ENCODE assay signal across 13 cellular contexts in genomic region chr19:30692517-30692870, GRCh38.
DNase-seq lines count a peak whose midpoint lies in the region; ATAC-seq and TF ChIP-seq lines count a peak whose summit lies in the region.
"Had no signal": no experiment of that assay in that cellular context is flagged by ENCODE, and none has a peak within 500 bp of the region (broad histone marks: within the 10 kb centered on the region; RNA-seq: fewer than 3 reads in every experiment).

No MANE protein-coding gene starts in this region.

- no peaks in the 10 kb centered on the region for H3F3A ChIP-seq in GM23338 (replicated peaks; ENCODE audit: low read depth)

- peaks cover 55% of the 10 kb centered on the region for H3K4me1 Mint-ChIP-seq in GM23338

- peaks cover 14% of the 10 kb centered on the region for H3K27me3 Mint-ChIP-seq in GM23338 (ENCODE audit: insufficient read depth, low read depth, poor library complexity)

- H3K9me3 Mint-ChIP-seq in GM23338 = no peaks in the 10 kb centered on the region
- H3K9me3 Mint-ChIP-seq: immature natural killer cell had no signal

- no peak for TF ChIP-seq POLR2A in suprapubic skin (IDR thresholded peaks at IDR 0.05)

- H3K4me1 ChIP-seq in GM23338 (ENCODE audit: insufficient read depth) = peaks cover 49% of the 10 kb centered on the region
- peaks cover 14% of the 10 kb centered on the region for H3K4me1 ChIP-seq in suprapubic skin

- H3K27me3 ChIP-seq in GM23338 (ENCODE audit: insufficient read depth) (no peaks in the 10 kb centered on the region), suprapubic skin (peaks cover 25% of the 10 kb centered on the region)
- H3K27me3 ChIP-seq: upper lobe of left lung had no signal

- H3K27ac ChIP-seq in GM23338 (ENCODE audit: low read depth) (no peak overlapping the region), cingulate gyrus (ENCODE audit: low read depth, low read length) (peak overlapping the region; percentile 47), suprapubic skin (peak overlapping the region; percentile 63)
- H3K27ac ChIP-seq: upper lobe of left lung had no signal

- no peak for TF ChIP-seq EP300 in suprapubic skin (IDR thresholded peaks at IDR 0.05)

- no peak overlapping the region for H3K4me3 Mint-ChIP-seq in GM23338

- no peak overlapping the region for H3K4me3 ChIP-seq in GM23338
- peak overlapping the region; percentile 40 for H3K4me3 ChIP-seq in suprapubic skin

- no peaks in the 10 kb centered on the region for H3K9me3 ChIP-seq in suprapubic skin
- H3K9me3 ChIP-seq: upper lobe of left lung had no signal

- H3K79me2 ChIP-seq in GM23338 (replicated peaks; ENCODE audit: insufficient read depth) = no peaks in the 10 kb centered on the region

- TF ChIP-seq CTCF in GM23338 (conservative IDR thresholded peaks at IDR 0.05; ENCODE audit: low read depth in 2 of 2) (no peak), suprapubic skin (IDR thresholded peaks at IDR 0.05) (no peak)

- H3K9me2 ChIP-seq in GM23338 (ENCODE audit: insufficient read depth) = no peaks in the 10 kb centered on the region

- H4K20me1 ChIP-seq in GM23338 (replicated peaks; ENCODE audit: insufficient read depth) = no peaks in the 10 kb centered on the region

- H3K27ac Mint-ChIP-seq in GM23338 = peak overlapping the region; percentile 61; the same call in 1 of the 2 replicates
- H3K27ac Mint-ChIP-seq: immature natural killer cell had no signal

- H3K36me3 ChIP-seq in GM23338 (ENCODE audit: insufficient read depth) (0 out of 2 replicates have a peak, but pooled peaks cover 2% of the 10 kb centered on the region), suprapubic skin (no peaks in the 10 kb centered on the region)
- H3K36me3 ChIP-seq: upper lobe of left lung had no signal

- WGBS in suprapubic skin = 9% methylated on average over 15 of the region's 15 CpGs

- ATAC-seq in GM23338 (no peak), GM21619 (IDR thresholded peaks at IDR 0.05; ENCODE audit: unreplicated experiment) (no peak), GM19463 (IDR thresholded peaks at IDR 0.05; ENCODE audit: unreplicated experiment) (no peak), HG02763 (IDR thresholded peaks at IDR 0.05; ENCODE audit: unreplicated experiment) (no peak)

- H3K36me3 Mint-ChIP-seq in GM23338 (ENCODE audit: low read depth) = no peaks in the 10 kb centered on the region
- H3K36me3 Mint-ChIP-seq: immature natural killer cell had no signal

- H3K4me2 ChIP-seq in GM23338 = peak overlapping the region; percentile 46; the same call in 1 of the 2 replicates

- peak overlapping the region; percentile 90; the same call in 1 of the 2 replicates for H2AFZ ChIP-seq in GM23338

- DNase-seq in GM23338 (ENCODE audit: low spot score) = no peak
- peak; percentile 27 for DNase-seq in myocyte (ENCODE audit: low read depth)
- DNase-seq in suprapubic skin (ENCODE audit: low spot score in 2 of 2) = peak in 1 of 2 donors; percentile 79
- DNase-seq in NAMALWA (ENCODE audit: low spot score) = no peak
- DNase-seq: activated T-cell treated with anti-CD3 and anti-CD28 coated beads, Interleukin-2, amount 50 U/mL, for 1 hour; immature natural killer cell; NCI-H226; stimulated activated CD4-positive, alpha-beta T cell treated with anti-CD3 and anti-CD28 coated beads, Interleukin-4, amount 100 ng/mL, for 4 hours had no signal

TF ChIP-seq in GM23338, 12 proteins besides CTCF, POLR2A, EP300 and RAD21 (continues in another document):
- TF ChIP-seq, protein P1, sequence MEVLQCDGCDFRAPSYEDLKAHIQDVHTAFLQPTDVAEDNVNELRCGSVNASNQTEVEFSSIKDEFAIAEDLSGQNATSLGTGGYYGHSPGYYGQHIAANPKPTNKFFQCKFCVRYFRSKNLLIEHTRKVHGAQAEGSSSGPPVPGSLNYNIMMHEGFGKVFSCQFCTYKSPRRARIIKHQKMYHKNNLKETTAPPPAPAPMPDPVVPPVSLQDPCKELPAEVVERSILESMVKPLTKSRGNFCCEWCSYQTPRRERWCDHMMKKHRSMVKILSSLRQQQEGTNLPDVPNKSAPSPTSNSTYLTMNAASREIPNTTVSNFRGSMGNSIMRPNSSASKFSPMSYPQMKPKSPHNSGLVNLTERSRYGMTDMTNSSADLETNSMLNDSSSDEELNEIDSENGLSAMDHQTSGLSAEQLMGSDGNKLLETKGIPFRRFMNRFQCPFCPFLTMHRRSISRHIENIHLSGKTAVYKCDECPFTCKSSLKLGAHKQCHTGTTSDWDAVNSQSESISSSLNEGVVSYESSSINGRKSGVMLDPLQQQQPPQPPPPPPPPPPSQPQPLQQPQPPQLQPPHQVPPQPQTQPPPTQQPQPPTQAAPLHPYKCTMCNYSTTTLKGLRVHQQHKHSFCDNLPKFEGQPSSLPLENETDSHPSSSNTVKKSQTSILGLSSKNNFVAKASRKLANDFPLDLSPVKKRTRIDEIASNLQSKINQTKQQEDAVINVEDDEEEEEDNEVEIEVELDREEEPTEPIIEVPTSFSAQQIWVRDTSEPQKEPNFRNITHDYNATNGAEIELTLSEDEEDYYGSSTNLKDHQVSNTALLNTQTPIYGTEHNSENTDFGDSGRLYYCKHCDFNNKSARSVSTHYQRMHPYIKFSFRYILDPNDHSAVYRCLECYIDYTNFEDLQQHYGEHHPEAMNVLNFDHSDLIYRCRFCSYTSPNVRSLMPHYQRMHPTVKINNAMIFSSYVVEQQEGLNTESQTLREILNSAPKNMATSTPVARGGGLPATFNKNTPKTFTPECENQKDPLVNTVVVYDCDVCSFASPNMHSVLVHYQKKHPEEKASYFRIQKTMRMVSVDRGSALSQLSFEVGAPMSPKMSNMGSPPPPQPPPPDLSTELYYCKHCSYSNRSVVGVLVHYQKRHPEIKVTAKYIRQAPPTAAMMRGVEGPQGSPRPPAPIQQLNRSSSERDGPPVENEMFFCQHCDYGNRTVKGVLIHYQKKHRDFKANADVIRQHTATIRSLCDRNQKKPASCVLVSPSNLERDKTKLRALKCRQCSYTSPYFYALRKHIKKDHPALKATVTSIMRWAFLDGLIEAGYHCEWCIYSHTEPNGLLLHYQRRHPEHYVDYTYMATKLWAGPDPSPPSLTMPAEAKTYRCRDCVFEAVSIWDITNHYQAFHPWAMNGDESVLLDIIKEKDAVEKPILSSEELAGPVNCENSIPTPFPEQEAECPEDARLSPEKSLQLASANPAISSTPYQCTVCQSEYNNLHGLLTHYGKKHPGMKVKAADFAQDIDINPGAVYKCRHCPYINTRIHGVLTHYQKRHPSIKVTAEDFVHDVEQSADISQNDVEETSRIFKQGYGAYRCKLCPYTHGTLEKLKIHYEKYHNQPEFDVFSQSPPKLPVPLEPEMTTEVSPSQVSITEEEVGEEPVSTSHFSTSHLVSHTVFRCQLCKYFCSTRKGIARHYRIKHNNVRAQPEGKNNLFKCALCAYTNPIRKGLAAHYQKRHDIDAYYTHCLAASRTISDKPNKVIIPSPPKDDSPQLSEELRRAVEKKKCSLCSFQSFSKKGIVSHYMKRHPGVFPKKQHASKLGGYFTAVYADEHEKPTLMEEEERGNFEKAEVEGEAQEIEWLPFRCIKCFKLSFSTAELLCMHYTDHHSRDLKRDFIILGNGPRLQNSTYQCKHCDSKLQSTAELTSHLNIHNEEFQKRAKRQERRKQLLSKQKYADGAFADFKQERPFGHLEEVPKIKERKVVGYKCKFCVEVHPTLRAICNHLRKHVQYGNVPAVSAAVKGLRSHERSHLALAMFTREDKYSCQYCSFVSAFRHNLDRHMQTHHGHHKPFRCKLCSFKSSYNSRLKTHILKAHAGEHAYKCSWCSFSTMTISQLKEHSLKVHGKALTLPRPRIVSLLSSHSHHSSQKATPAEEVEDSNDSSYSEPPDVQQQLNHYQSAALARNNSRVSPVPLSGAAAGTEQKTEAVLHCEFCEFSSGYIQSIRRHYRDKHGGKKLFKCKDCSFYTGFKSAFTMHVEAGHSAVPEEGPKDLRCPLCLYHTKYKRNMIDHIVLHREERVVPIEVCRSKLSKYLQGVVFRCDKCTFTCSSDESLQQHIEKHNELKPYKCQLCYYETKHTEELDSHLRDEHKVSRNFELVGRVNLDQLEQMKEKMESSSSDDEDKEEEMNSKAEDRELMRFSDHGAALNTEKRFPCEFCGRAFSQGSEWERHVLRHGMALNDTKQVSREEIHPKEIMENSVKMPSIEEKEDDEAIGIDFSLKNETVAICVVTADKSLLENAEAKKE (CRISPR knock-in tag; IDR thresholded peaks at IDR 0.05) = no peak
- TF ChIP-seq STAT1 (IDR thresholded peaks at IDR 0.05; ENCODE audit: unreplicated experiment) = no peak
- TF ChIP-seq NANOG (IDR thresholded peaks at IDR 0.05; ENCODE audit: borderline replicate concordance) = no peak
- TF ChIP-seq POLR2AphosphoS5 (IDR thresholded peaks at IDR 0.05; ENCODE audit: low read depth) = no peak
- no peak for TF ChIP-seq CREB1 (CRISPR knock-in tag; IDR thresholded peaks at IDR 0.05; ENCODE audit: low read depth)
- TF ChIP-seq ZNF331 (CRISPR knock-in tag; IDR thresholded peaks at IDR 0.05; ENCODE audit: low read depth) = no peak
- no peak for TF ChIP-seq EZH2 (IDR thresholded peaks at IDR 0.05; ENCODE audit: low read depth, unreplicated experiment)
- TF ChIP-seq EZH2phosphoT487 (IDR thresholded peaks at IDR 0.05; ENCODE audit: unreplicated experiment) = no peak
- TF ChIP-seq JUNB (IDR thresholded peaks at IDR 0.05; ENCODE audit: unreplicated experiment) = no peak
- TF ChIP-seq, protein P2, sequence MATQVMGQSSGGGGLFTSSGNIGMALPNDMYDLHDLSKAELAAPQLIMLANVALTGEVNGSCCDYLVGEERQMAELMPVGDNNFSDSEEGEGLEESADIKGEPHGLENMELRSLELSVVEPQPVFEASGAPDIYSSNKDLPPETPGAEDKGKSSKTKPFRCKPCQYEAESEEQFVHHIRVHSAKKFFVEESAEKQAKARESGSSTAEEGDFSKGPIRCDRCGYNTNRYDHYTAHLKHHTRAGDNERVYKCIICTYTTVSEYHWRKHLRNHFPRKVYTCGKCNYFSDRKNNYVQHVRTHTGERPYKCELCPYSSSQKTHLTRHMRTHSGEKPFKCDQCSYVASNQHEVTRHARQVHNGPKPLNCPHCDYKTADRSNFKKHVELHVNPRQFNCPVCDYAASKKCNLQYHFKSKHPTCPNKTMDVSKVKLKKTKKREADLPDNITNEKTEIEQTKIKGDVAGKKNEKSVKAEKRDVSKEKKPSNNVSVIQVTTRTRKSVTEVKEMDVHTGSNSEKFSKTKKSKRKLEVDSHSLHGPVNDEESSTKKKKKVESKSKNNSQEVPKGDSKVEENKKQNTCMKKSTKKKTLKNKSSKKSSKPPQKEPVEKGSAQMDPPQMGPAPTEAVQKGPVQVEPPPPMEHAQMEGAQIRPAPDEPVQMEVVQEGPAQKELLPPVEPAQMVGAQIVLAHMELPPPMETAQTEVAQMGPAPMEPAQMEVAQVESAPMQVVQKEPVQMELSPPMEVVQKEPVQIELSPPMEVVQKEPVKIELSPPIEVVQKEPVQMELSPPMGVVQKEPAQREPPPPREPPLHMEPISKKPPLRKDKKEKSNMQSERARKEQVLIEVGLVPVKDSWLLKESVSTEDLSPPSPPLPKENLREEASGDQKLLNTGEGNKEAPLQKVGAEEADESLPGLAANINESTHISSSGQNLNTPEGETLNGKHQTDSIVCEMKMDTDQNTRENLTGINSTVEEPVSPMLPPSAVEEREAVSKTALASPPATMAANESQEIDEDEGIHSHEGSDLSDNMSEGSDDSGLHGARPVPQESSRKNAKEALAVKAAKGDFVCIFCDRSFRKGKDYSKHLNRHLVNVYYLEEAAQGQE (IDR thresholded peaks at IDR 0.05; ENCODE audit: unreplicated experiment) = no peak
- no peak for TF ChIP-seq ZNF114 (CRISPR knock-in tag; IDR thresholded peaks at IDR 0.05)
